13 cellular contexts compared by ENCODE assay signal in genomic region chr11:102446606-102447005, GRCh38. TPM values are rescaled to one million over a fixed set of nuclear protein-coding genes. Genes with fewer than 3 reads are reported as not detected.
DNase-seq lines count a peak whose midpoint lies in the region; ATAC-seq lines count a peak whose summit lies in the region.
"Had no signal": no experiment of that assay in that cellular context is flagged by ENCODE, and none has a peak within 500 bp of the region (broad histone marks: within the 10 kb centered on the region; RNA-seq: fewer than 3 reads in every experiment).

No MANE protein-coding gene starts in this region.

- peaks cover 78% of the 10 kb centered on the region for H3K4me1 Mint-ChIP-seq in activated CD8-positive, alpha-beta memory T cell treated with anti-CD3 and anti-CD28 coated beads, Interleukin-2, amount 10 ng/mL, durations not matched to agents 7 days and 5 days

- ATAC-seq in activated CD8-positive, alpha-beta memory T cell treated with anti-CD3 and anti-CD28 coated beads, Interleukin-2, amount 10 ng/mL, durations not matched to agents 7 days and 5 days: no peak
- ATAC-seq in HG02588 (IDR thresholded peaks at IDR 0.05; ENCODE audit: unreplicated experiment): no peak

- H3K9me3 Mint-ChIP-seq in activated CD8-positive, alpha-beta memory T cell treated with anti-CD3 and anti-CD28 coated beads, Interleukin-2, amount 10 ng/mL, durations not matched to agents 7 days and 5 days (ENCODE audit: low read depth): peaks cover 2% of the 10 kb centered on the region

- H3K9me3 ChIP-seq in SJSA1 (replicated peaks): no peaks in the 10 kb centered on the region

- H3K27me3 Mint-ChIP-seq in activated CD8-positive, alpha-beta memory T cell treated with anti-CD3 and anti-CD28 coated beads, Interleukin-2, amount 10 ng/mL, durations not matched to agents 7 days and 5 days: no peaks in the 10 kb centered on the region

- H3K36me3 ChIP-seq in SJSA1: peaks cover 39% of the 10 kb centered on the region

- H3K27ac Mint-ChIP-seq in activated CD8-positive, alpha-beta memory T cell treated with anti-CD3 and anti-CD28 coated beads, Interleukin-2, amount 10 ng/mL, durations not matched to agents 7 days and 5 days: peak overlapping the region; percentile 92

- DNase-seq in activated CD8-positive, alpha-beta memory T cell treated with anti-CD3 and anti-CD28 coated beads, Interleukin-2, amount 10 ng/mL, durations not matched to agents 7 days and 5 days: no peak
- DNase-seq in activated CD8-positive, alpha-beta memory T cell treated with anti-CD3 and anti-CD28 coated beads for 24 hours: no peak
- DNase-seq in SJSA1 (ENCODE audit: low read depth in 1 of 2, low spot score in 2 of 2): peak; percentile 58 to 85
- DNase-seq in epithelial cell of prostate (ENCODE audit: low read depth, low spot score): no peak
- peak; percentile 73 for DNase-seq in renal cortical epithelial cell (ENCODE audit: low read depth)
- DNase-seq in activated gamma-delta T cell (lab: John Stamatoyannopoulos, UW): no peak
- no peak for DNase-seq in SW480 (ENCODE audit: low spot score)
- DNase-seq: erythroblast; KBM-7; NCI-H510A treated with DMSO at 0.1 percent for 48 hours; stimulated activated naive CD8-positive, alpha-beta T cell treated with anti-CD3 and anti-CD28 coated beads, Interleukin-15, Interleukin-2, amounts not matched to agents 100 U/mL and 50 U/mL, for 24 hours; T1000 had no signal

- no peaks in the 10 kb centered on the region for H3K27me3 ChIP-seq in SJSA1 (replicated peaks)

- H3K4me3 ChIP-seq in SJSA1: no peak overlapping the region

- H3K4me3 Mint-ChIP-seq in activated CD8-positive, alpha-beta memory T cell treated with anti-CD3 and anti-CD28 coated beads, Interleukin-2, amount 10 ng/mL, durations not matched to agents 7 days and 5 days: no peak overlapping the region

- H3K36me3 Mint-ChIP-seq in activated CD8-positive, alpha-beta memory T cell treated with anti-CD3 and anti-CD28 coated beads, Interleukin-2, amount 10 ng/mL, durations not matched to agents 7 days and 5 days: peaks cover 83% of the 10 kb centered on the region

- H3K4me1 ChIP-seq in SJSA1 (replicated peaks): peaks cover 54% of the 10 kb centered on the region

- CTCF ChIA-PET in activated CD8-positive, alpha-beta memory T cell treated with anti-CD3 and anti-CD28 coated beads, Interleukin-2, amount 10 ng/mL, durations not matched to agents 7 days and 5 days (lab: Charles Lee): interaction anchor here (1.1 to 2.1 kb wide), 3 partner anchors 27 to 152 kb away, joined by 3 to 6 read pairs (median 4); no protein-coding TSS in a partner anchor

- H3K27ac ChIP-seq in SJSA1 (peak overlapping the region; percentile 98), epithelial cell of prostate (peak overlapping the region; percentile 1)

RNA-seq across cellular contexts. Expression of gene TMEM123, which starts 6.0 kb away (rescaled TPM):
- 100 to 1,000 TPM; 194 to 242 TPM for total RNA-seq in activated CD8-positive, alpha-beta memory T cell treated with anti-CD3 and anti-CD28 coated beads, Interleukin-2, amount 10 ng/mL, durations not matched to agents 7 days and 5 days
- total RNA-seq in SJSA1 (2014; rRNA removed; shearing (Covaris generic)): 196 and 263 TPM in 2 replicates
- total RNA-seq in renal cortical epithelial cell: 245 and 332 TPM in 2 replicates

Comparison
In these comparisons a context has a peak if more than half of its experiments do, and no peak if none do; other contexts are left out.
1. DNase-seq: peak in SJSA1 (2 of 2) and renal cortical epithelial cell (single experiment); none in activated CD8-positive, alpha-beta memory T cell treated with anti-CD3 and anti-CD28 coated beads, Interleukin-2, amount 10 ng/mL, durations not matched to agents 7 days and 5 days (single experiment), activated CD8-positive, alpha-beta memory T cell treated with anti-CD3 and anti-CD28 coated beads for 24 hours (single experiment), epithelial cell of prostate (single experiment), activated gamma-delta T cell (single experiment) and SW480 (single experiment).